In the genomic region with DNA sequence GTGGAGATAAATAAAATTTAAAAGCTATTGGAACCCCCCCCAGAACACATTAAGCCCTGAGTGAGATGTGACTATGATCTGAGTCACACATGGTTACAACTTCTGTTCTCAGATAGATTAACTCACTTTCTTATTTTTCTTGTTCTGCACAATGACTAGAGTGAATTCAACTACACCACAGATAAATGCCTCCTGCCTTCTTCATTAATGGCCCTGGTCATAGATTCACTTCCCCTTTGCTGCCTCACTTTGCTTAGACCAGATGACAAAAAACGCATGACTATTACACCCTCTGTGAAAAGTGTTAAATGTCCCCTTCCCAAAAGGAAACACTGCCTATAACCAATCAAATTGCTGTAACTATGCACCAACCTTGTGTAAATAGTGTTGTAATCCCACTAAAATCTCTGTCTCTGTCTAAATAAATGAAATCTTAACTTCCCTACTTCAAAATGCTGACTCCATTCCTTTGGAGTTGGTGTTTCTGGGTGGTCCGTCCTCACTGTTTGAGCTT, we compare ENCODE assay signal across 1 cellular context.
A peak's percentile ranks its signal among the peaks of the same experiment; 100 is the strongest.
TF ChIP-seq lines count a peak whose summit lies in the region.

No MANE protein-coding gene starts in this region.

TF ChIP-seq in GM12878, 131 proteins besides CTCF, POLR2A, EP300 and RAD21 (continued from another document and continues in another):
- TF ChIP-seq, protein P1, sequence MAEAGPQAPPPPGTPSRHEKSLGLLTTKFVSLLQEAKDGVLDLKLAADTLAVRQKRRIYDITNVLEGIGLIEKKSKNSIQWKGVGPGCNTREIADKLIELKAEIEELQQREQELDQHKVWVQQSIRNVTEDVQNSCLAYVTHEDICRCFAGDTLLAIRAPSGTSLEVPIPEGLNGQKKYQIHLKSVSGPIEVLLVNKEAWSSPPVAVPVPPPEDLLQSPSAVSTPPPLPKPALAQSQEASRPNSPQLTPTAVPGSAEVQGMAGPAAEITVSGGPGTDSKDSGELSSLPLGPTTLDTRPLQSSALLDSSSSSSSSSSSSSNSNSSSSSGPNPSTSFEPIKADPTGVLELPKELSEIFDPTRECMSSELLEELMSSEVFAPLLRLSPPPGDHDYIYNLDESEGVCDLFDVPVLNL (IDR thresholded peaks at IDR 0.05; ENCODE audit: low read depth, low read length), result no peak
- TF ChIP-seq NFIC (IDR thresholded peaks at IDR 0.05; ENCODE audit: low read depth, low read length), result no peak
- TF ChIP-seq ASH2L (IDR thresholded peaks at IDR 0.05; ENCODE audit: borderline replicate concordance, low read depth), result no peak
- no peak for TF ChIP-seq SMAD5 (IDR thresholded peaks at IDR 0.05; ENCODE audit: low read depth)
- no peak for TF ChIP-seq TCF3 (IDR thresholded peaks at IDR 0.05; ENCODE audit: borderline replicate concordance, insufficient read depth, low read depth, low read length)
- TF ChIP-seq CREM (IDR thresholded peaks at IDR 0.05; ENCODE audit: low read depth), result no peak
- no peak for TF ChIP-seq PAX8 (IDR thresholded peaks at IDR 0.05)
- TF ChIP-seq IKZF1 (conservative IDR thresholded peaks at IDR 0.05), result peak; percentile 35; the same call in 1 of the 2 replicates
- no peak for TF ChIP-seq NFXL1 (IDR thresholded peaks at IDR 0.05; ENCODE audit: borderline replicate concordance)
- peak; percentile 61 for TF ChIP-seq DPF2 (IDR thresholded peaks at IDR 0.05)
- TF ChIP-seq ATF2 (IDR thresholded peaks at IDR 0.05; ENCODE audit: low read length), result no peak
- no peak for TF ChIP-seq EED (IDR thresholded peaks at IDR 0.05; ENCODE audit: low read depth)
- TF ChIP-seq BCL3 (IDR thresholded peaks at IDR 0.05; ENCODE audit: borderline replicate concordance, insufficient read depth, low read depth, low read length, poor library complexity, severe bottlenecking), result no peak
- TF ChIP-seq HDAC2 (IDR thresholded peaks at IDR 0.05), result no peak
- no peak for TF ChIP-seq CREB1 (IDR thresholded peaks at IDR 0.05; ENCODE audit: low read depth)
- TF ChIP-seq, protein P2, sequence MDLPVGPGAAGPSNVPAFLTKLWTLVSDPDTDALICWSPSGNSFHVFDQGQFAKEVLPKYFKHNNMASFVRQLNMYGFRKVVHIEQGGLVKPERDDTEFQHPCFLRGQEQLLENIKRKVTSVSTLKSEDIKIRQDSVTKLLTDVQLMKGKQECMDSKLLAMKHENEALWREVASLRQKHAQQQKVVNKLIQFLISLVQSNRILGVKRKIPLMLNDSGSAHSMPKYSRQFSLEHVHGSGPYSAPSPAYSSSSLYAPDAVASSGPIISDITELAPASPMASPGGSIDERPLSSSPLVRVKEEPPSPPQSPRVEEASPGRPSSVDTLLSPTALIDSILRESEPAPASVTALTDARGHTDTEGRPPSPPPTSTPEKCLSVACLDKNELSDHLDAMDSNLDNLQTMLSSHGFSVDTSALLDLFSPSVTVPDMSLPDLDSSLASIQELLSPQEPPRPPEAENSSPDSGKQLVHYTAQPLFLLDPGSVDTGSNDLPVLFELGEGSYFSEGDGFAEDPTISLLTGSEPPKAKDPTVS (IDR thresholded peaks at IDR 0.05; ENCODE audit: low read depth, low read length), result no peak
- TF ChIP-seq KLF5 (IDR thresholded peaks at IDR 0.05; ENCODE audit: partially characterized antibody), result no peak
- TF ChIP-seq SREBF1 (IDR thresholded peaks at IDR 0.05; ENCODE audit: low read length), result no peak
- TF ChIP-seq MTA2 (IDR thresholded peaks at IDR 0.05; ENCODE audit: low read depth), result peak; percentile 90
- TF ChIP-seq SUZ12 (IDR thresholded peaks at IDR 0.05; ENCODE audit: unreplicated experiment), result no peak
- TF ChIP-seq TARDBP (IDR thresholded peaks at IDR 0.05; ENCODE audit: borderline replicate concordance), result no peak
- TF ChIP-seq YBX1 (IDR thresholded peaks at IDR 0.05), result no peak
- TF ChIP-seq FOS (IDR thresholded peaks at IDR 0.05; ENCODE audit: borderline replicate concordance, extremely low read depth, insufficient read length), result no peak
- no peak for TF ChIP-seq HDAC6 (IDR thresholded peaks at IDR 0.05; ENCODE audit: unreplicated experiment)
- no peak for TF ChIP-seq ZBTB11 (CRISPR knock-in tag; IDR thresholded peaks at IDR 0.05)
- TF ChIP-seq WRNIP1 (IDR thresholded peaks at IDR 0.05; ENCODE audit: borderline replicate concordance, low read depth, low read length), result no peak
- peak; percentile 30; the same call in 1 of the 2 replicates for TF ChIP-seq ZNF384 (IDR thresholded peaks at IDR 0.05; ENCODE audit: borderline replicate concordance, low read depth, low read length)
- no peak for TF ChIP-seq SIX5 (IDR thresholded peaks at IDR 0.05; ENCODE audit: low read depth, low read length, severe bottlenecking)
- TF ChIP-seq POLR2AphosphoS5 (IDR thresholded peaks at IDR 0.05; ENCODE audit: low read length), result no peak
- TF ChIP-seq ELK1 (IDR thresholded peaks at IDR 0.05; ENCODE audit: low read depth, low read length), result no peak
- no peak for TF ChIP-seq ZBTB40 (IDR thresholded peaks at IDR 0.05; ENCODE audit: borderline replicate concordance)
- TF ChIP-seq CEBPB (IDR thresholded peaks at IDR 0.05; ENCODE audit: borderline replicate concordance in 1 of 2, low read depth in 2 of 2, low read length in 2 of 2), result no peak
- TF ChIP-seq SIN3A (IDR thresholded peaks at IDR 0.05; ENCODE audit: low read depth, low read length), result no peak
- TF ChIP-seq KAT2A (conservative IDR thresholded peaks at IDR 0.05; ENCODE audit: control insufficient read depth, low read depth, low read length), result no peak
- no peak for TF ChIP-seq NR2C2 (IDR thresholded peaks at IDR 0.05; ENCODE audit: borderline replicate concordance, control insufficient read depth, insufficient read length, low read depth)
- peak; percentile 25 to 51; a peak in 1 of 4 replicates for TF ChIP-seq BHLHE40 (IDR thresholded peaks at IDR 0.05; ENCODE audit: borderline replicate concordance in 1 of 2, low read depth in 2 of 2, low read length in 1 of 2)
- TF ChIP-seq ZSCAN29 (IDR thresholded peaks at IDR 0.05), result no peak
- TF ChIP-seq EGR1 (IDR thresholded peaks at IDR 0.05; ENCODE audit: borderline replicate concordance in 1 of 2, low read depth in 2 of 2, low read length in 2 of 2), result no peak
- TF ChIP-seq ZZZ3 (IDR thresholded peaks at IDR 0.05; ENCODE audit: control insufficient read depth, insufficient read length, low read depth), result no peak
- no peak for TF ChIP-seq CBX3 (IDR thresholded peaks at IDR 0.05; ENCODE audit: borderline replicate concordance, low read depth)
- no peak for TF ChIP-seq RBBP5 (conservative IDR thresholded peaks at IDR 0.05)
- TF ChIP-seq NR2C1 (IDR thresholded peaks at IDR 0.05), result no peak
- no peak for TF ChIP-seq SP1 (IDR thresholded peaks at IDR 0.05; ENCODE audit: low read depth, low read length)
- TF ChIP-seq, protein P3, sequence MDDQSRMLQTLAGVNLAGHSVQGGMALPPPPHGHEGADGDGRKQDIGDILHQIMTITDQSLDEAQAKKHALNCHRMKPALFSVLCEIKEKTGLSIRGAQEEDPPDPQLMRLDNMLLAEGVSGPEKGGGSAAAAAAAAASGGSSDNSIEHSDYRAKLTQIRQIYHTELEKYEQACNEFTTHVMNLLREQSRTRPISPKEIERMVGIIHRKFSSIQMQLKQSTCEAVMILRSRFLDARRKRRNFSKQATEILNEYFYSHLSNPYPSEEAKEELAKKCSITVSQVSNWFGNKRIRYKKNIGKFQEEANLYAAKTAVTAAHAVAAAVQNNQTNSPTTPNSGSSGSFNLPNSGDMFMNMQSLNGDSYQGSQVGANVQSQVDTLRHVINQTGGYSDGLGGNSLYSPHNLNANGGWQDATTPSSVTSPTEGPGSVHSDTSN (IDR thresholded peaks at IDR 0.05; ENCODE audit: insufficient replicate concordance, low read depth, low read length), result no peak
- TF ChIP-seq ZNF24 (IDR thresholded peaks at IDR 0.05), result no peak
- TF ChIP-seq ZNF622 (IDR thresholded peaks at IDR 0.05), result no peak
